24 cellular contexts compared by ENCODE assay signal in genomic region chr15:59567369-59567768, GRCh38. TPM values are rescaled to one million over a fixed set of nuclear protein-coding genes. Genes with fewer than 3 reads are reported as not detected.
"Had no signal": no experiment of that assay in that cellular context is flagged by ENCODE, and none has a peak within 500 bp of the region (broad histone marks: within the 10 kb centered on the region; RNA-seq: fewer than 3 reads in every experiment).

No MANE protein-coding gene starts in this region.

- FAIRE-seq: endometrium had no signal

- H3K4me1 ChIP-seq: heart left ventricle, spleen, suprapubic skin, tibial nerve, vagina had no signal

- DNase-seq: activated B cell treated with CpG ODN at 0.5 μM for 24 hours; activated CD4-positive, alpha-beta memory T cell treated with anti-CD3 and anti-CD28 coated beads for 36 hours; activated CD4-positive, alpha-beta T cell treated with anti-CD3 and anti-CD28 coated beads for 4 hours; activated effector memory CD4-positive, alpha-beta T cell treated with Interleukin-2 at 50 U/mL for 16 hours; activated naive CD4-positive, alpha-beta T cell treated with anti-CD3 and anti-CD28 coated beads for 36 hours; activated naive CD8-positive, alpha-beta T cell treated with anti-CD3 and anti-CD28 coated beads, Interleukin-2, amount 10 ng/mL, durations not matched to agents 7 days and 5 days; activated T-cell treated with anti-CD3 and anti-CD28 coated beads, Interleukin-2, amount 50 U/mL, for 72 hours; amygdala; effector CD4-positive, alpha-beta T cell; heart left ventricle; islet precursor cell; left cardiac atrium; mesendoderm; naive thymus-derived CD4-positive, alpha-beta T cell; occipital lobe; retina; spleen; stimulated activated CD4-positive, alpha-beta T cell treated with anti-CD3 and anti-CD28 coated beads, Interleukin-4, amount 100 ng/mL, for 1 hour; T1000 had no signal

- H3K36me3 ChIP-seq: cardiac muscle cell, heart left ventricle, spleen, suprapubic skin, tibial nerve, vagina had no signal

- H3K9me3 ChIP-seq: suprapubic skin, vagina had no signal

- H3K27ac ChIP-seq: cardiac muscle cell, heart left ventricle, spleen, suprapubic skin, tibial nerve, vagina had no signal

- H3K4me3 ChIP-seq: cardiac muscle cell, heart left ventricle, spleen, suprapubic skin, tibial nerve, vagina had no signal

- ATAC-seq: activated T-cell treated with anti-CD3 and anti-CD28 coated beads, Interleukin-2, amount 50 U/mL, for 72 hours; heart left ventricle; left cardiac atrium; naive thymus-derived CD4-positive, alpha-beta T cell had no signal

- H3K27me3 ChIP-seq: cardiac muscle cell, heart left ventricle, suprapubic skin, tibial nerve, vagina had no signal

RNA-seq across cellular contexts. Expression of gene GCNT3, which starts 44.2 kb away (rescaled TPM):
- polyA plus RNA-seq: heart left ventricle; naive thymus-derived CD4-positive, alpha-beta T cell had no signal
